Comparison of ENCODE assay signal across 11 cellular contexts in the genomic region with DNA sequence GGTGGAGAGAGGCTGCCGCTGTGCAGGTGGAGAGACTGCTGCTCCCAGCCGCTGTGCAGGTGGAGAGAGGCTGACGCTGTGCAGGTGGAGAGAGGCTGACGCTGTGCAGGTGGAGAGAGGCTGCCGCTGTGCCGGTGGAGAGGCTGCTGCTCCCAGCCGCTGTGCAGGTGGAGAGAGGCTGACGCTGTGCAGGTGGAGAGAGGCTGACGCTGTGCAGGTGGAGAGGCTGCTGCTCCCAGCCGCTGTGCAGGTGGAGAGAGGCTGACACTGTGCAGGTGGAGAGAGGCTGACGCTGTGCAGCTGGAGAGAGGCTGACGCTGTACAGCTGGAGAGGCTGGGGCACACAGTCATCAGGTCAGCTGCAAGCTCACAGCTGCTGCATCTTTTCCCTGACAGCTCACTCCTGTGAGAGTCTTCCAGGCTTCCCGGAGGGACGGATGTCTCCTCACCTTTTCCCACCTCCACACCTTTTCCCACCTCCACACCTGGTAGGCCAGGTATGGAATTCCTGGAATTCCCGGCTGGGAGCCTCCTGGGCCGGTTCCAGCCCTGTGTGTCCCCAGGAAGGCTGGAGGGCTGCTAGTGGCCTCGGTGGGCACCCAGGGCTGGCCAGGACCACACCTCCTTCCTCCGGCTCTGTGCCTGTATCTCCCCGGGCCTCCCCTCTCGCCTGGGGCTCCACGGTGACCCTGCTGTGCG. TPM values are rescaled to one million over a fixed set of nuclear protein-coding genes. Genes with fewer than 3 reads are reported as not detected.
DNase-seq lines count a peak whose midpoint lies in the region; ATAC-seq, FAIRE-seq and TF ChIP-seq lines count a peak whose summit lies in the region.
"Not testable (repeated sequence)": the region's sequence is repeated elsewhere in the genome, so short reads cannot be mapped to it uniquely, and the experiment has no call there.
"Had no signal": no experiment of that assay in that cellular context is flagged by ENCODE, and none has a peak within 500 bp of the region (broad histone marks: within the 10 kb centered on the region; RNA-seq: fewer than 3 reads in every experiment).

No MANE protein-coding gene starts in this region.

- TF ChIP-seq EP300 in A549 (IDR thresholded peaks at IDR 0.05), result not testable (repeated sequence)

- not testable (repeated sequence) for TF ChIP-seq RAD21 in A549 (conservative IDR thresholded peaks at IDR 0.05 in 1 of 2, IDR thresholded peaks at IDR 0.05 in 1 of 2)

- H3K4me1 ChIP-seq in A549; RWPE2 (ENCODE audit: insufficient read depth, poor library complexity, severe bottlenecking); right cardiac atrium (ENCODE audit: control insufficient read depth, insufficient read depth, low read length): not testable (repeated sequence)

- not testable (repeated sequence) for H3K27ac Mint-ChIP-seq in nephron progenitor cell

- not testable (repeated sequence) for H3K4me2 ChIP-seq in A549

- not testable (repeated sequence) for H3K9me3 Mint-ChIP-seq in nephron progenitor cell

- H3K36me3 Mint-ChIP-seq in nephron progenitor cell (ENCODE audit: low read depth), result not testable (repeated sequence)

- H3K4me3 ChIP-seq in A549; RWPE2 (ENCODE audit: severe bottlenecking); bronchial epithelial cell (ENCODE audit: low read depth, low read length); right cardiac atrium (ENCODE audit: low read length): not testable (repeated sequence)

- POLR2A ChIA-PET in A549 (lab: Yijun Ruan, JAX), result not testable (repeated sequence)

- TF ChIP-seq POLR2A in A549 (IDR thresholded peaks at IDR 0.05; ENCODE audit: low read length), result not testable (repeated sequence)

- H3K27me3 ChIP-seq in RWPE2 (ENCODE audit: insufficient read depth, poor library complexity, severe bottlenecking); bronchial epithelial cell (ENCODE audit: control insufficient read depth, insufficient read depth, low read length); right cardiac atrium (ENCODE audit: control insufficient read depth, insufficient read depth): not testable (repeated sequence)

- H3K4me3 Mint-ChIP-seq in nephron progenitor cell, result not testable (repeated sequence)

- peaks cover 21% of the 10 kb centered on the region for H3K4me1 Mint-ChIP-seq in nephron progenitor cell

- peaks cover 45% of the 10 kb centered on the region for H3K27me3 Mint-ChIP-seq in nephron progenitor cell (ENCODE audit: low read depth, poor library complexity)

- DNase-seq in A549 (ENCODE audit: low read depth in 1 of 2, low spot score in 1 of 2); bronchial epithelial cell (ENCODE audit: low read depth): not testable (repeated sequence)
- DNase-seq in DMS79 (lab: John Stamatoyannopoulos, UW), result peak; percentile 58
- peak; percentile 51 for DNase-seq in NCI-H1105 (lab: John Stamatoyannopoulos, UW)
- DNase-seq in NCI-H2196 (lab: John Stamatoyannopoulos, UW; ENCODE audit: unreplicated experiment), result peak; percentile 35
- peak; percentile 64 for DNase-seq in RWPE2 (ENCODE audit: low spot score)
- peak in 2 of 3 donors; percentile 18 to 35 for DNase-seq in right cardiac atrium
- DNase-seq in nephron progenitor cell, result peak; percentile 4

- ATAC-seq in A549 (peak; percentile 16 to 21; a peak in 1 of 6 replicates), RWPE2 (ENCODE audit: low read depth) (peak; percentile 68)
- ATAC-seq in right cardiac atrium, result not testable (repeated sequence)

- 15% methylated on average over 12 of the region's 22 CpGs for WGBS in A549 (ENCODE audit: missing lambda C conversion rate)
- WGBS in right cardiac atrium, result 32% methylated on average over 22 of the region's 22 CpGs

- TF ChIP-seq CTCF in A549 (IDR thresholded peaks at IDR 0.05); RWPE2 (IDR thresholded peaks at IDR 0.05; ENCODE audit: poor library complexity, severe bottlenecking); bronchial epithelial cell (IDR thresholded peaks at IDR 0.05; ENCODE audit: insufficient read depth, low read length, severe bottlenecking); nephron progenitor cell (IDR thresholded peaks at IDR 0.05): not testable (repeated sequence)

- CTCF ChIA-PET in A549 (lab: Yijun Ruan, JAX), result not testable (repeated sequence)

- not testable (repeated sequence) for H3K27ac ChIP-seq in A549; RWPE2 (ENCODE audit: poor library complexity, severe bottlenecking); right cardiac atrium (ENCODE audit: low read length)

- H3K9me3 ChIP-seq in A549; RWPE2 (ENCODE audit: severe bottlenecking); right cardiac atrium (ENCODE audit: control insufficient read depth, low read length): not testable (repeated sequence)

- intact Hi-C loops in right cardiac atrium (cut with DNase I), result not testable (repeated sequence)

- H3K36me3 ChIP-seq in RWPE2 (ENCODE audit: low read depth); bronchial epithelial cell (ENCODE audit: control insufficient read depth, insufficient read depth, low read length): not testable (repeated sequence)

- FAIRE-seq in A549 (lab: Jason Lieb, UNC), result not testable (repeated sequence)
- peak; percentile 75 for FAIRE-seq in bronchial epithelial cell (lab: Jason Lieb, UNC)

RNA-seq across cellular contexts. Expression of gene TTLL10, which starts 2.5 kb away (rescaled TPM):
- polyA plus RNA-seq in A549 (2011; rRNA removed) (not detected in 2 replicates), A549 (2017; fragmentation: RNase III; extraction: RNeasy Plus Mini Kit Qiagen cat#74134 plus additional on column Dnase treatment) (not detected in 3 replicates), right cardiac atrium (0.09 TPM)
- polyA plus RNA-seq in A549 (2012; cell fraction: cytosol; rRNA removed), result not detected in 2 replicates
- polyA plus RNA-seq in A549 (2012; cell fraction: nucleus; rRNA removed), result not detected in 2 replicates
- not detected in 2 replicates for polyA minus RNA-seq in A549 (2011; rRNA and poly(A)+ RNA removed)
- total RNA-seq in bronchial epithelial cell (not detected in 2 replicates), right cardiac atrium (not detected)
- total RNA-seq: activated CD4-positive, alpha-beta memory T cell treated with anti-CD3 and anti-CD28 coated beads, Interleukin-2, amount 10 ng/mL, durations not matched to agents 7 days and 5 days; CD4-positive, alpha-beta memory T cell; thoracic aorta had no signal

RNA-seq across cellular contexts. Expression of gene TNFRSF18, which starts 30.2 kb away (rescaled TPM):
- polyA plus RNA-seq in A549 (2011; rRNA removed), result not detected in 2 replicates
- polyA plus RNA-seq in A549 (2012; cell fraction: cytosol; rRNA removed), result not detected in 2 replicates
- not detected in 2 replicates for polyA plus RNA-seq in A549 (2012; cell fraction: nucleus; rRNA removed)
- not detected in 3 replicates for polyA plus RNA-seq in A549 (2017; fragmentation: RNase III; extraction: RNeasy Plus Mini Kit Qiagen cat#74134 plus additional on column Dnase treatment)
- not detected in 2 replicates for polyA minus RNA-seq in A549 (2011; rRNA and poly(A)+ RNA removed)
- total RNA-seq in bronchial epithelial cell, result 1.7 TPM in 1 of 2 replicates, not detected in the other
- total RNA-seq in right cardiac atrium, result under 1 TPM in 1 of 4 donors, not detected in 3; 0.38 TPM
- polyA plus RNA-seq in right cardiac atrium, result 0.14 TPM

RNA-seq across cellular contexts. Expression of gene TNFRSF4, which starts 37.7 kb away (rescaled TPM):
- polyA plus RNA-seq in A549 (2011; rRNA removed) (not detected in 2 replicates), A549 (2017; fragmentation: RNase III; extraction: RNeasy Plus Mini Kit Qiagen cat#74134 plus additional on column Dnase treatment) (not detected in 3 replicates), right cardiac atrium (2.3 TPM)
- 0.04 TPM in 1 of 2 replicates, not detected in the other for polyA plus RNA-seq in A549 (2012; cell fraction: cytosol; rRNA removed)
- 0.19 and 0.21 TPM in 2 replicates for polyA plus RNA-seq in A549 (2012; cell fraction: nucleus; rRNA removed)
- not detected in 2 replicates for polyA minus RNA-seq in A549 (2011; rRNA and poly(A)+ RNA removed)
- total RNA-seq in bronchial epithelial cell (0.13 TPM in 1 of 2 replicates, not detected in the other), right cardiac atrium (1 to 10 TPM; 1.0 to 2.0 (median 1.2) TPM)

RNA-seq across cellular contexts. Expression of gene SDF4, which starts 55.6 kb away (rescaled TPM):
- 38.7 and 58.3 TPM in 2 replicates for polyA plus RNA-seq in A549 (2011; rRNA removed)
- polyA plus RNA-seq in A549 (2012; cell fraction: cytosol; rRNA removed), result 96.1 and 108 TPM in 2 replicates
- polyA plus RNA-seq in A549 (2012; cell fraction: nucleus; rRNA removed), result 137 and 147 TPM in 2 replicates
- 94.8 to 103 TPM (median 97.4 TPM) in 3 replicates for polyA plus RNA-seq in A549 (2017; fragmentation: RNase III; extraction: RNeasy Plus Mini Kit Qiagen cat#74134 plus additional on column Dnase treatment)
- 25.3 and 40.0 TPM in 2 replicates for polyA minus RNA-seq in A549 (2011; rRNA and poly(A)+ RNA removed)
- total RNA-seq in bronchial epithelial cell, result 68.2 and 81.3 TPM in 2 replicates
- total RNA-seq in right cardiac atrium, result 100 to 1,000 TPM; 156 to 215 (median 168) TPM
- 165 TPM for polyA plus RNA-seq in right cardiac atrium

RNA-seq across cellular contexts. Expression of gene B3GALT6, which starts 55.8 kb away (rescaled TPM):
- polyA plus RNA-seq in A549 (2011; rRNA removed), result 9.2 and 12.5 TPM in 2 replicates
- polyA plus RNA-seq in A549 (2012; cell fraction: cytosol; rRNA removed), result 13.7 and 20.0 TPM in 2 replicates
- polyA plus RNA-seq in A549 (2012; cell fraction: nucleus; rRNA removed), result 14.5 and 21.2 TPM in 2 replicates
- polyA plus RNA-seq in A549 (2017; fragmentation: RNase III; extraction: RNeasy Plus Mini Kit Qiagen cat#74134 plus additional on column Dnase treatment), result 11.5 to 12.9 TPM (median 12.1 TPM) in 3 replicates
- 7.0 and 7.3 TPM in 2 replicates for polyA minus RNA-seq in A549 (2011; rRNA and poly(A)+ RNA removed)
- total RNA-seq in bronchial epithelial cell, result 19.1 and 24.5 TPM in 2 replicates
- 10 to 100 TPM; 10.2 to 13.3 (median 12.0) TPM for total RNA-seq in right cardiac atrium
- 9.1 TPM for polyA plus RNA-seq in right cardiac atrium
